Comparison of ENCODE assay signal across 8 cellular contexts in genomic region chr1:109984190-109984455, GRCh38. TPM values are rescaled to one million over a fixed set of nuclear protein-coding genes. Genes with fewer than 3 reads are reported as not detected.
DNase-seq lines count a peak whose midpoint lies in the region; ATAC-seq and TF ChIP-seq lines count a peak whose summit lies in the region.

No MANE protein-coding gene starts in this region.

- H3K27ac ChIP-seq in Panc1 (ENCODE audit: low read length) (peak overlapping the region; percentile 95), esophagus squamous epithelium (peak overlapping the region; percentile 92 to 97 (median 95))

- H3K27me3 ChIP-seq in Panc1 (ENCODE audit: control insufficient read depth, insufficient read depth, low read length) (no peaks in the 10 kb centered on the region), esophagus squamous epithelium (no peaks in the 10 kb centered on the region)

- ATAC-seq in Panc1 (peak; percentile 35), HG02642 (IDR thresholded peaks at IDR 0.05; ENCODE audit: poor library complexity, unreplicated experiment) (no peak)

- no TSS peak for BruUV-seq in Panc1 (replicated peaks; lab: Mats Ljungman, UMichigan)

- POLR2A ChIA-PET in Panc1 (lab: Charles Lee): interaction anchor here (0.5 to 1.6 kb wide), 6 partner anchors 23 to 207 kb away, joined by 3 to 5 read pairs (median 4); no protein-coding TSS in a partner anchor

- WGBS in esophagus squamous epithelium, 2 donors: 0 to 7% methylated on average over 4 to 5 of the region's 7 CpGs

- H3K4me3 ChIP-seq in Panc1 (ENCODE audit: low read depth in 2 of 2, low read length in 2 of 2) (no peak overlapping the region), esophagus squamous epithelium (peak overlapping the region in 2 of 4 donors; percentile 70 to 95)

- no peak for TF ChIP-seq POLR2A in esophagus squamous epithelium (IDR thresholded peaks at IDR 0.05)

- H3K4me1 ChIP-seq in Panc1 (ENCODE audit: control insufficient read depth, insufficient read depth, low read length) (peaks cover 57% of the 10 kb centered on the region), esophagus squamous epithelium (peaks cover 29 to 72% (median 53%) of the 10 kb centered on the region in 3 donors)

- DNase-seq in GM03348 (ENCODE audit: low spot score) (peak; percentile 38), Panc1 (ENCODE audit: low read depth, low spot score) (no peak), esophagus squamous epithelium (lab: John Stamatoyannopoulos, UW) (no peak), putamen (ENCODE audit: low spot score) (peak; percentile 34), DMS79 treated with DMSO at 0.1 percent for 48 hours (lab: John Stamatoyannopoulos, UW) (no peak), NCI-H187 (lab: John Stamatoyannopoulos, UW) (no peak), activated gamma-delta T cell treated with Interleukin-2 at 50 U/mL for 16 hours (no peak)

- no peak for TF ChIP-seq CTCF in Panc1 (IDR thresholded peaks at IDR 0.05)
- TF ChIP-seq CTCF in esophagus squamous epithelium (IDR thresholded peaks at IDR 0.05): no peak

- H3K9me3 ChIP-seq in Panc1 (ENCODE audit: control insufficient read depth, insufficient read depth, low read depth, low read length): no peaks in the 10 kb centered on the region
- no peaks in the 10 kb centered on the region for H3K9me3 ChIP-seq in esophagus squamous epithelium

- peaks cover 3% of the 10 kb centered on the region for H3K36me3 ChIP-seq in Panc1 (ENCODE audit: control insufficient read depth, insufficient read depth, low read length)
- H3K36me3 ChIP-seq in esophagus squamous epithelium: no peaks in the 10 kb centered on the region

- in situ Hi-C loops in Panc1 (cut with HindIII; ENCODE audit: low pct_unique_long_range_greater_than_20kb, low sequenced_read_pairs): no loop called here

- CTCF ChIA-PET in Panc1 (lab: Charles Lee): interaction anchor here (0.9 to 2.9 kb wide), 14 partner anchors 24 to 343 kb away, joined by 3 to 53 read pairs (median 6); no protein-coding TSS in a partner anchor

- intact Hi-C loops in Panc1 (cut with micrococcal nuclease; ENCODE audit: unreplicated experiment): loop anchor here (1.0 to 10.0 kb wide), 4 partner anchors 52 to 439 kb away; partner anchors contain the start of gene GNAI3
- intact Hi-C loops in esophagus squamous epithelium (cut with DNase I): loop anchor here (2.0 to 10.0 kb wide), 3 partner anchors 207 to 439 kb away; partner anchors contain the start of gene GNAI3

RNA-seq across cellular contexts. Expression of gene AHCYL1, which starts 0.4 kb away (rescaled TPM):
- 174 TPM for total RNA-seq in Panc1 (2021; ENCODE audit: unreplicated experiment)
- 148 TPM for polyA plus RNA-seq in Panc1 (2012; ENCODE audit: insufficient read length)
- 10 to 100 TPM; 49.7 to 60.3 (median 53.0) TPM for total RNA-seq in esophagus squamous epithelium

RNA-seq across cellular contexts. Expression of gene STRIP1, which starts 50.3 kb away (rescaled TPM):
- total RNA-seq in Panc1 (2021; ENCODE audit: unreplicated experiment) (26.1 TPM), esophagus squamous epithelium (10 to 100 TPM; 25.9 to 44.4 (median 34.8) TPM)
- polyA plus RNA-seq in Panc1 (2012; ENCODE audit: insufficient read length): 16.4 TPM

Comparison
In these comparisons a context has a peak if more than half of its experiments do, and no peak if none do; other contexts are left out.
1. DNase-seq: peak in GM03348 (single experiment) and putamen (single experiment); none in Panc1 (single experiment), esophagus squamous epithelium (single experiment), DMS79 treated with DMSO at 0.1 percent for 48 hours (single experiment), NCI-H187 (0 of 2) and activated gamma-delta T cell treated with Interleukin-2 at 50 U/mL for 16 hours (single experiment).